In genomic region chr20:49510562-49511117, GRCh38 we compare ENCODE assay signal across 12 cellular contexts. TPM values are rescaled to one million over a fixed set of nuclear protein-coding genes. Genes with fewer than 3 reads are reported as not detected.
DNase-seq lines count a peak whose midpoint lies in the region; ATAC-seq and TF ChIP-seq lines count a peak whose summit lies in the region.
"Had no signal": no experiment of that assay in that cellular context is flagged by ENCODE, and none has a peak within 500 bp of the region (broad histone marks: within the 10 kb centered on the region; RNA-seq: fewer than 3 reads in every experiment).

No MANE protein-coding gene starts in this region.

- H3K4me3 Mint-ChIP-seq in CD4-positive, alpha-beta T cell, result no peak overlapping the region
- H3K4me3 Mint-ChIP-seq: dendritic cell treated with granulocyte-macrophage colony-stimulating factor and Interleukin-4, amounts not matched to agents 40 ng/mL and 50 ng/mL, for 4 days had no signal

- TF ChIP-seq RAD21 in liver (IDR thresholded peaks at IDR 0.05), result no peak

- TF ChIP-seq POLR2A in right lobe of liver (IDR thresholded peaks at IDR 0.05) (no peak), esophagus muscularis mucosa (IDR thresholded peaks at IDR 0.05; ENCODE audit: low read depth) (no peak), erythroblast (IDR thresholded peaks at IDR 0.05; ENCODE audit: low read length) (no peak)

- TF ChIP-seq EP300 in esophagus muscularis mucosa (IDR thresholded peaks at IDR 0.05), result no peak

- DNase-seq in right lobe of liver, result no peak
- peak; percentile 93 for DNase-seq in esophagus muscularis mucosa (ENCODE audit: extremely low spot score)
- peak; percentile 90 for DNase-seq in myocyte (ENCODE audit: low read depth)
- DNase-seq in NCI-H2081 (lab: John Stamatoyannopoulos, UW), result no peak
- no peak for DNase-seq in erythroblast (lab: John Stamatoyannopoulos, UW)
- no peak for DNase-seq in CD4-positive, alpha-beta T cell
- DNase-seq: AML-193, NCI-H187 treated with DMSO at 0.1 percent for 48 hours had no signal

- no peak overlapping the region for H3K27ac ChIP-seq in liver (ENCODE audit: low read depth in 1 of 2, low read length in 2 of 2)
- H3K27ac ChIP-seq in right lobe of liver, result no peak overlapping the region
- H3K27ac ChIP-seq in esophagus muscularis mucosa (replicated peaks in 1 of 4), result peak overlapping the region; percentile 77 to 86 (median 81)
- H3K27ac ChIP-seq in CD4-positive, alpha-beta T cell (ENCODE audit: low read depth, low read length), result no peak overlapping the region

- no peak overlapping the region for H3K9ac ChIP-seq in liver (ENCODE audit: low read depth in 1 of 2, low read length in 2 of 2)

- H3K4me3 ChIP-seq in liver (ENCODE audit: low read depth in 1 of 3, low read length in 3 of 3) (no peak overlapping the region), right lobe of liver (no peak overlapping the region), esophagus muscularis mucosa (peak overlapping the region in 1 of 4 donors; percentile 30)

- intact Hi-C loops in right lobe of liver (cut with DNase I), result loop anchor here in 1 of 2 donors (5.0 kb wide), 1 partner anchor 178 kb away; no protein-coding TSS in a partner anchor
- intact Hi-C loops in esophagus muscularis mucosa (cut with DNase I), result no loop called here
- intact Hi-C loops in CD4-positive, alpha-beta T cell (cut with DNase I, micrococcal nuclease), result no loop called here

- H3K4me1 Mint-ChIP-seq in CD4-positive, alpha-beta T cell (ENCODE audit: low read depth), result no peaks in the 10 kb centered on the region

- H3K36me3 ChIP-seq in liver (ENCODE audit: control insufficient read depth in 4 of 4, insufficient read depth in 3 of 4, low read depth in 1 of 4, low read length in 3 of 4) (no peaks in the 10 kb centered on the region), right lobe of liver (no peaks in the 10 kb centered on the region), esophagus muscularis mucosa (peaks cover 0 to 34% (median 11%) of the 10 kb centered on the region in 4 donors)

- no peaks in the 10 kb centered on the region for H3K36me3 Mint-ChIP-seq in CD4-positive, alpha-beta T cell (ENCODE audit: low read depth)

- H3K27me3 Mint-ChIP-seq in CD4-positive, alpha-beta T cell, result peaks cover 66% of the 10 kb centered on the region

- H3K27me3 ChIP-seq in liver (ENCODE audit: control insufficient read depth in 4 of 4, insufficient read depth in 4 of 4, low read length in 3 of 4) (no peaks in the 10 kb centered on the region), right lobe of liver (no peaks in the 10 kb centered on the region), esophagus muscularis mucosa (no peaks in the 10 kb centered on the region)
- peaks cover 29% of the 10 kb centered on the region for H3K27me3 ChIP-seq in CD4-positive, alpha-beta T cell (ENCODE audit: control insufficient read depth, insufficient read depth, low read length)

- no peaks in the 10 kb centered on the region for H3K9me3 Mint-ChIP-seq in CD4-positive, alpha-beta T cell
- H3K9me3 Mint-ChIP-seq: dendritic cell treated with granulocyte-macrophage colony-stimulating factor and Interleukin-4, amounts not matched to agents 40 ng/mL and 50 ng/mL, for 4 days had no signal

- H3K4me1 ChIP-seq in liver (ENCODE audit: control insufficient read depth in 4 of 4, insufficient read depth in 4 of 4, low read length in 3 of 4), result no peaks in the 10 kb centered on the region
- H3K4me1 ChIP-seq in right lobe of liver, result no peaks in the 10 kb centered on the region
- peaks cover 0 to 46% (median 42%) of the 10 kb centered on the region in 4 donors for H3K4me1 ChIP-seq in esophagus muscularis mucosa

- POLR2A ChIA-PET in CD4-positive, alpha-beta T cell (lab: Charles Lee), result no interaction called here

- H3K9me3 ChIP-seq in liver (ENCODE audit: control insufficient read depth in 4 of 4, low read length in 3 of 4) (no peaks in the 10 kb centered on the region), right lobe of liver (no peaks in the 10 kb centered on the region), esophagus muscularis mucosa (no peaks in the 10 kb centered on the region)
- H3K9me3 ChIP-seq in CD4-positive, alpha-beta T cell (ENCODE audit: control insufficient read depth, low read length), result no peaks in the 10 kb centered on the region

- H3K27ac Mint-ChIP-seq in CD4-positive, alpha-beta T cell, result no peak overlapping the region
- H3K27ac Mint-ChIP-seq: dendritic cell treated with granulocyte-macrophage colony-stimulating factor and Interleukin-4, amounts not matched to agents 40 ng/mL and 50 ng/mL, for 4 days had no signal

- CTCF ChIA-PET in CD4-positive, alpha-beta T cell (lab: Charles Lee), result no interaction called here

- WGBS in liver, result 56% methylated on average over 12 of the region's 12 CpGs
- 30% methylated on average over 9 of the region's 12 CpGs for WGBS in right lobe of liver (ENCODE audit: insufficient coverage, low coverage, low lambda C conversion rate, missing lambda C conversion rate)
- 43% methylated on average over 12 of the region's 12 CpGs for WGBS in esophagus muscularis mucosa

- ATAC-seq in right lobe of liver (no peak), HG03354 (IDR thresholded peaks at IDR 0.05; ENCODE audit: poor library complexity, severe bottlenecking, unreplicated experiment) (no peak)
- ATAC-seq in CD4-positive, alpha-beta T cell (ENCODE audit: poor library complexity), result no peak

- TF ChIP-seq CTCF in liver (IDR thresholded peaks at IDR 0.05; ENCODE audit: low read depth, low read length, missing input control) (no peak), right lobe of liver (IDR thresholded peaks at IDR 0.05) (no peak), esophagus muscularis mucosa (IDR thresholded peaks at IDR 0.05) (no peak)
- TF ChIP-seq CTCF in CD4-positive, alpha-beta T cell (IDR thresholded peaks at IDR 0.05), result no peak

TF ChIP-seq in liver, 16 proteins besides CTCF, POLR2A, EP300 and RAD21:
- TF ChIP-seq NR2F2 (IDR thresholded peaks at IDR 0.05), result peak; percentile 52
- TF ChIP-seq FOXA1 (IDR thresholded peaks at IDR 0.05), result no peak
- no peak for TF ChIP-seq REST (IDR thresholded peaks at IDR 0.05)

RNA-seq across cellular contexts. Expression of gene KCNB1, which starts 28.2 kb away (rescaled TPM):
- total RNA-seq in liver (under 1 TPM; under 0.01 to 0.33 TPM), right lobe of liver (1 to 10 TPM; 1.5 to 8.2 (median 3.8) TPM), esophagus muscularis mucosa (10 to 100 TPM; 32.3 to 55.5 (median 51.9) TPM), myocyte (6.1 and 9.0 TPM in 2 replicates)
- polyA plus RNA-seq in liver, result 1 to 10 TPM; 2.5 to 3.4 TPM
- 10.9 TPM for polyA plus RNA-seq in myocyte (2012)
- total RNA-seq in CD4-positive, alpha-beta T cell, result under 1 TPM; 0.06 to 0.08 TPM
- total RNA-seq: kidney epithelial cell had no signal

RNA-seq across cellular contexts. Expression of gene PTGIS, which starts 57.3 kb away (rescaled TPM):
- total RNA-seq in liver (1 to 10 TPM; 2.4 to 6.3 TPM), right lobe of liver (10 to 100 TPM in 5 of 6 experiments, 1 to 10 TPM in 1; 9.0 to 30.5 (median 13.7) TPM), esophagus muscularis mucosa (100 to 1,000 TPM; 107 to 217 (median 130) TPM), myocyte (1.2 and 1.5 TPM in 2 replicates)
- 1 to 10 TPM; 2.2 to 5.2 TPM for polyA plus RNA-seq in liver
- polyA plus RNA-seq in myocyte (2012), result 4.2 TPM
- total RNA-seq in CD4-positive, alpha-beta T cell, result not detected

Comparison
In these comparisons a context has a peak if more than half of its experiments do, and no peak if none do; other contexts are left out.
1. H3K27ac ChIP-seq: peak in esophagus muscularis mucosa (4 of 4); none in liver (0 of 2), right lobe of liver (0 of 3) and CD4-positive, alpha-beta T cell (single experiment).
2. DNase-seq: peak in esophagus muscularis mucosa (single experiment) and myocyte (single experiment); none in right lobe of liver (0 of 3), NCI-H2081 (0 of 2), erythroblast (0 of 2) and CD4-positive, alpha-beta T cell (0 of 10).